17 cellular contexts compared by ENCODE assay signal in genomic region chr3:51717947-51718346, GRCh38. TPM values are rescaled to one million over a fixed set of nuclear protein-coding genes. Genes with fewer than 3 reads are reported as not detected.
DNase-seq lines count a peak whose midpoint lies in the region; FAIRE-seq and TF ChIP-seq lines count a peak whose summit lies in the region.
"Had no signal": no experiment of that assay in that cellular context is flagged by ENCODE, and none has a peak within 500 bp of the region (broad histone marks: within the 10 kb centered on the region; RNA-seq: fewer than 3 reads in every experiment).

No MANE protein-coding gene starts in this region.

- DNase-seq in 8988T, result peak; percentile 18
- peak; percentile 14 for DNase-seq in D721Med (ENCODE audit: insufficient read length, low spot score)
- peak; percentile 3 for DNase-seq in HEK293T (ENCODE audit: extremely low spot score)
- peak; percentile 2 to 3 for DNase-seq in frontal cortex (ENCODE audit: low spot score in 2 of 2)
- no peak for DNase-seq in NCI-H1105 treated with DMSO at 0.1 percent for 48 hours (lab: John Stamatoyannopoulos, UW)
- no peak for DNase-seq in stimulated activated CD8-positive, alpha-beta memory T cell treated with anti-CD3 and anti-CD28 coated beads, Interleukin-4, amount 100 ng/mL, for 48 hours
- no peak for DNase-seq in SHP77 treated with DMSO at 0.1 percent for 48 hours (lab: John Stamatoyannopoulos, UW)
- DNase-seq in NCI-H510A (lab: John Stamatoyannopoulos, UW), result no peak
- DNase-seq: AML-193; Caco-2; DMS79; H9; NCI-H187; NK-92 treated with Interleukin-12 subunit alpha and Interleukin-12 subunit beta, amount 100 ng/mL, for 24 hours; SHP77 had no signal

- POLR2A ChIA-PET in HEK293T (lab: Yijun Ruan, JAX), result no interaction called here

- no peak for FAIRE-seq in D721Med (lab: Jason Lieb, UNC)
- no peak for FAIRE-seq in frontal cortex (lab: Jason Lieb, UNC)
- FAIRE-seq: GM12878, HTR-8/SVneo had no signal

- no peak for TF ChIP-seq CTCF in D721Med (IDR thresholded peaks at IDR 0.05; ENCODE audit: insufficient read depth, missing control alignments)

- CTCF ChIA-PET in HEK293T (lab: Yijun Ruan, JAX), result interaction anchor here (1.7 kb wide), 1 partner anchor 216 kb away, joined by 9 read pairs; no protein-coding TSS in a partner anchor

TF ChIP-seq in HEK293T, 16 proteins besides CTCF, POLR2A, EP300 and RAD21:
- TF ChIP-seq LEF1 (IDR thresholded peaks at IDR 0.05; ENCODE audit: borderline replicate concordance) (no peak), SUZ12 (IDR thresholded peaks at IDR 0.05) (no peak), ELF4 (IDR thresholded peaks at IDR 0.05) (no peak), NFRKB (IDR thresholded peaks at IDR 0.05) (no peak), CTBP1 (IDR thresholded peaks at IDR 0.05; ENCODE audit: borderline replicate concordance) (no peak)

RNA-seq across cellular contexts. Expression of gene GRM2, which starts 11.1 kb away (rescaled TPM):
- total RNA-seq in frontal cortex, result 6.5 TPM

RNA-seq across cellular contexts. Expression of gene TEX264, which starts 46.9 kb away (rescaled TPM):
- total RNA-seq in frontal cortex, result 17.9 TPM

Comparison
In these comparisons a context has a peak if more than half of its experiments do, and no peak if none do; other contexts are left out.
1. DNase-seq: peak in 8988T (single experiment), D721Med (single experiment), HEK293T (single experiment) and frontal cortex (2 of 2); none in NCI-H1105 treated with DMSO at 0.1 percent for 48 hours (single experiment), stimulated activated CD8-positive, alpha-beta memory T cell treated with anti-CD3 and anti-CD28 coated beads, Interleukin-4, amount 100 ng/mL, for 48 hours (single experiment), SHP77 treated with DMSO at 0.1 percent for 48 hours (single experiment) and NCI-H510A (single experiment).